In genomic region chr6:33201935-33202334, GRCh38 we compare ENCODE assay signal across 9 cellular contexts. TPM values are rescaled to one million over a fixed set of nuclear protein-coding genes. Genes with fewer than 3 reads are reported as not detected.
A peak's percentile ranks its signal among the peaks of the same experiment; 100 is the strongest.
DNase-seq lines count a peak whose midpoint lies in the region; ATAC-seq, FAIRE-seq and TF ChIP-seq lines count a peak whose summit lies in the region.
"Had no signal": no experiment of that assay in that cellular context is flagged by ENCODE, and none has a peak within 500 bp of the region (broad histone marks: within the 10 kb centered on the region; RNA-seq: fewer than 3 reads in every experiment).

No MANE protein-coding gene starts in this region.

- H3K9ac ChIP-seq in SK-N-MC (ENCODE audit: insufficient read length): peak overlapping the region; percentile 97

- H3K9me3 ChIP-seq in SK-N-MC (ENCODE audit: low read depth, low read length): no peaks in the 10 kb centered on the region

- TF ChIP-seq CTCF in GM12864 (IDR thresholded peaks at IDR 0.05; ENCODE audit: low read depth, low read length, missing control alignments): no peak
- no peak for TF ChIP-seq CTCF in fibroblast of pulmonary artery (IDR thresholded peaks at IDR 0.05; ENCODE audit: low read length, missing control alignments)
- no peak for TF ChIP-seq CTCF in retinal pigment epithelial cell (conservative IDR thresholded peaks at IDR 0.05; ENCODE audit: low read depth, low read length)

- H3K36me3 ChIP-seq in SK-N-MC (ENCODE audit: insufficient read depth, low read length): peaks cover 34% of the 10 kb centered on the region

- ATAC-seq in GM21717 (IDR thresholded peaks at IDR 0.05; ENCODE audit: unreplicated experiment): no peak

- intact Hi-C loops in posterior vena cava (cut with DNase I): no loop called here

- no peak for FAIRE-seq in HTR-8/SVneo (lab: Jason Lieb, UNC)

- H3K27ac ChIP-seq in SK-N-MC: no peak overlapping the region

- H3K4me3 ChIP-seq in GM12864 (ENCODE audit: low read depth, low read length) (peak overlapping the region; percentile 93), SK-N-MC (peak overlapping the region; percentile 90), fibroblast of pulmonary artery (replicated peaks; ENCODE audit: low read depth, low read length) (peak overlapping the region; percentile 98), retinal pigment epithelial cell (ENCODE audit: low read length) (peak overlapping the region; percentile 95)

- DNase-seq in GM12864 (ENCODE audit: low read depth) (no peak), SK-N-MC (ENCODE audit: low read depth, low spot score) (no peak), fibroblast of pulmonary artery (ENCODE audit: low read depth) (no peak), retinal pigment epithelial cell (ENCODE audit: low read depth) (no peak), T-helper 9 cell (no peak), posterior vena cava (ENCODE audit: low spot score) (no peak), HTR-8/SVneo (ENCODE audit: insufficient read length, low spot score) (no peak)
- DNase-seq: activated effector memory CD4-positive, alpha-beta T cell treated with Interleukin-2 at 50 U/mL for 16 hours had no signal

RNA-seq across cellular contexts. Expression of gene SLC39A7, which starts 1.3 kb away (rescaled TPM):
- 10 to 100 TPM; 79.4 to 86.2 TPM for total RNA-seq in posterior vena cava

RNA-seq across cellular contexts. Expression of gene RXRB, which starts 1.5 kb away (rescaled TPM):
- 10 to 100 TPM; 31.3 to 31.7 TPM for total RNA-seq in posterior vena cava

RNA-seq across cellular contexts. Expression of gene HSD17B8, which starts 2.5 kb away (rescaled TPM):
- total RNA-seq in posterior vena cava: 1 to 10 TPM; 2.8 to 4.0 TPM

RNA-seq across cellular contexts. Expression of gene RING1, which starts 6.4 kb away (rescaled TPM):
- total RNA-seq in posterior vena cava: 10 to 100 TPM; 29.8 to 32.2 TPM

RNA-seq across cellular contexts. Expression of gene COL11A2, which starts 9.7 kb away (rescaled TPM):
- total RNA-seq in posterior vena cava: 1 to 10 TPM in 1 of 2 donors, under 1 TPM in 1; 0.43 to 1.0 TPM
